11 cellular contexts compared by ENCODE assay signal in genomic region chr11:118448294-118448693, GRCh38.
DNase-seq lines count a peak whose midpoint lies in the region; ATAC-seq and TF ChIP-seq lines count a peak whose summit lies in the region.
"Had no signal": no experiment of that assay in that cellular context is flagged by ENCODE, and none has a peak within 500 bp of the region (broad histone marks: within the 10 kb centered on the region; RNA-seq: fewer than 3 reads in every experiment).

No MANE protein-coding gene starts in this region.

- in situ Hi-C loops in GM13976 (cut with MboI; ENCODE audit: low sequenced_read_pairs, unreplicated experiment), result no loop called here

- DNase-seq in GM13976 (ENCODE audit: low spot score), result peak; percentile 67
- DNase-seq in GM20000 (ENCODE audit: low spot score), result peak; percentile 70
- DNase-seq in cardiac fibroblast (ENCODE audit: low read depth in 2 of 2), result peak; percentile 45 to 69
- DNase-seq in DMS153 treated with DMSO at 0.1 percent for 48 hours (lab: John Stamatoyannopoulos, UW; ENCODE audit: unreplicated experiment), result no peak
- DNase-seq in T-helper 9 cell, result no peak
- no peak for DNase-seq in D341Med (ENCODE audit: low spot score)
- no peak for DNase-seq in cortex of kidney (lab: John Stamatoyannopoulos, UW)
- DNase-seq: colonic mucosa, NCI-H1105, T1000 had no signal

- peak; percentile 72 for ATAC-seq in HG03280 (IDR thresholded peaks at IDR 0.05; ENCODE audit: unreplicated experiment)

- no peak overlapping the region for H3K4me3 ChIP-seq in cardiac fibroblast (replicated peaks in 1 of 2; ENCODE audit: low read depth in 2 of 2, low read length in 2 of 2)
- H3K4me3 ChIP-seq: colonic mucosa had no signal

- TF ChIP-seq CTCF in GM13976 (IDR thresholded peaks at IDR 0.05; ENCODE audit: borderline replicate concordance, control extremely low read depth, extremely low read depth, insufficient read depth, missing control alignments) (no peak), GM20000 (IDR thresholded peaks at IDR 0.05; ENCODE audit: extremely low read depth, missing control alignments) (no peak), cardiac fibroblast (IDR thresholded peaks at IDR 0.05; ENCODE audit: low read depth, low read length) (no peak)

Comparison
In these comparisons a context has a peak if more than half of its experiments do, and no peak if none do; other contexts are left out.
1. DNase-seq: peak in GM13976 (single experiment), GM20000 (single experiment) and cardiac fibroblast (2 of 2); none in DMS153 treated with DMSO at 0.1 percent for 48 hours (single experiment), T-helper 9 cell (single experiment), D341Med (single experiment) and cortex of kidney (single experiment).